Comparison of ENCODE assay signal across 22 cellular contexts in genomic region chr1:14825396-14825795, GRCh38.
DNase-seq lines count a peak whose midpoint lies in the region; ATAC-seq and TF ChIP-seq lines count a peak whose summit lies in the region.
"Had no signal": no experiment of that assay in that cellular context is flagged by ENCODE, and none has a peak within 500 bp of the region (broad histone marks: within the 10 kb centered on the region; RNA-seq: fewer than 3 reads in every experiment).

No MANE protein-coding gene starts in this region.

- H4K8ac ChIP-seq in mesenchymal stem cell (ENCODE audit: low read length) = peak overlapping the region; percentile 81

- peak overlapping the region in 1 of 2 experiments; percentile 93 for H3K4ac ChIP-seq in mesenchymal stem cell (ENCODE audit: low read depth in 1 of 2, low read length in 2 of 2)

- no peak overlapping the region for H2AFZ ChIP-seq in mesenchymal stem cell (ENCODE audit: low read depth, low read length)

- no peaks in the 10 kb centered on the region for H3K27me3 ChIP-seq in SJSA1 (replicated peaks)
- H3K27me3 ChIP-seq in mesenchymal stem cell (ENCODE audit: control insufficient read depth in 1 of 2, insufficient read depth in 1 of 2, low read length in 2 of 2) = no peaks in the 10 kb centered on the region
- no peaks in the 10 kb centered on the region for H3K27me3 ChIP-seq in vagina
- no peaks in the 10 kb centered on the region for H3K27me3 ChIP-seq in left lung

- H4K91ac ChIP-seq in mesenchymal stem cell (ENCODE audit: low read length) = peak overlapping the region; percentile 93

- WGBS in mesenchymal stem cell = 89% methylated on average over 7 of the region's 7 CpGs

- DNase-seq in SJSA1 (ENCODE audit: low read depth in 1 of 2, low spot score in 2 of 2) (no peak), mesenchymal stem cell (no peak), vagina (ENCODE audit: extremely low spot score in 2 of 2) (no peak), left lung (no peak), DMS153 (lab: John Stamatoyannopoulos, UW) (no peak)
- DNase-seq: C1 segment of cervical spinal cord; CD4-positive, alpha-beta memory T cell; COR-L47; DMS79; GDM1; NCI-H1048; NCI-H1417; NCI-H2081; NCI-H2227 treated with DMSO at 0.1 percent for 48 hours; NCI-H526 treated with DMSO at 0.1 percent for 48 hours; SHP77 had no signal

- peak overlapping the region; percentile 80 for H3K9ac ChIP-seq in mesenchymal stem cell (ENCODE audit: low read length)

- no peak overlapping the region for H2BK5ac ChIP-seq in mesenchymal stem cell (ENCODE audit: low read depth, low read length, poor library complexity, severe bottlenecking)

- H3K36me3 ChIP-seq in SJSA1 (no peaks in the 10 kb centered on the region), mesenchymal stem cell (ENCODE audit: control insufficient read depth in 1 of 2, insufficient read depth in 2 of 2, low read depth in 1 of 2, low read length in 2 of 2) (peaks cover 0 to under 1% of the 10 kb centered on the region in 2 experiments), vagina (no peaks in the 10 kb centered on the region), left lung (no peaks in the 10 kb centered on the region)

- no peak overlapping the region for H3K23ac ChIP-seq in mesenchymal stem cell (ENCODE audit: low read length in 2 of 2)

- no peak overlapping the region for H2BK15ac ChIP-seq in mesenchymal stem cell (ENCODE audit: low read depth, poor library complexity, severe bottlenecking)

- H3K14ac ChIP-seq in mesenchymal stem cell (ENCODE audit: low read length in 2 of 2) = peak overlapping the region in 1 of 2 experiments; percentile 82

- H3K9me3 ChIP-seq in SJSA1 (replicated peaks) = no peaks in the 10 kb centered on the region
- peaks cover 3% of the 10 kb centered on the region for H3K9me3 ChIP-seq in mesenchymal stem cell (ENCODE audit: control insufficient read depth, low read length)
- no peaks in the 10 kb centered on the region for H3K9me3 ChIP-seq in vagina
- no peaks in the 10 kb centered on the region for H3K9me3 ChIP-seq in left lung
- H3K9me3 ChIP-seq: A549 had no signal

- TF ChIP-seq CTCF in vagina (IDR thresholded peaks at IDR 0.05) (no peak), left lung (IDR thresholded peaks at IDR 0.05) (no peak)

- H2BK120ac ChIP-seq in mesenchymal stem cell (ENCODE audit: low read depth, low read length) = no peak overlapping the region

- H3K4me1 ChIP-seq in SJSA1 (replicated peaks) = peaks cover 50% of the 10 kb centered on the region
- no peaks in the 10 kb centered on the region for H3K4me1 ChIP-seq in mesenchymal stem cell (ENCODE audit: control insufficient read depth, insufficient read depth, low read depth, low read length)
- no peaks in the 10 kb centered on the region for H3K4me1 ChIP-seq in vagina
- H3K4me1 ChIP-seq in left lung = no peaks in the 10 kb centered on the region
- H3K4me1 ChIP-seq: A549 had no signal

- H3K79me1 ChIP-seq in mesenchymal stem cell (replicated peaks; ENCODE audit: low read length, poor library complexity, severe bottlenecking) = no peaks in the 10 kb centered on the region

- H2BK12ac ChIP-seq in mesenchymal stem cell (ENCODE audit: low read length in 2 of 2) = peak overlapping the region; percentile 99

- no peak for TF ChIP-seq POLR2A in vagina (IDR thresholded peaks at IDR 0.05)

- H3K27ac ChIP-seq in SJSA1 (peak overlapping the region; percentile 39), cingulate gyrus (ENCODE audit: low read depth, low read length) (peak overlapping the region; percentile 14), mesenchymal stem cell (ENCODE audit: low read length, poor library complexity, severe bottlenecking) (no peak overlapping the region), vagina (peak overlapping the region; percentile 77), left lung (no peak overlapping the region)
- H3K27ac ChIP-seq: A549, RWPE1 had no signal

- peak overlapping the region; percentile 86 to 96 for H3K18ac ChIP-seq in mesenchymal stem cell (ENCODE audit: low read depth in 1 of 2, low read length in 2 of 2)

- no peak for ATAC-seq in left lung
- ATAC-seq in GM18861 (IDR thresholded peaks at IDR 0.05; ENCODE audit: unreplicated experiment) = no peak
- ATAC-seq: A549, GM12878, HCT116 had no signal

- H3K4me2 ChIP-seq in mesenchymal stem cell (ENCODE audit: low read length, poor library complexity, severe bottlenecking) = no peak overlapping the region
- H3K4me2 ChIP-seq: A549 had no signal

- H2AK5ac ChIP-seq in mesenchymal stem cell (ENCODE audit: low read length, severe bottlenecking) = no peak overlapping the region

- intact Hi-C loops in vagina (cut with DNase I) = no loop called here
- intact Hi-C loops in left lung (cut with DNase I) = no loop called here

- no peak overlapping the region for H3K4me3 ChIP-seq in SJSA1
- peak overlapping the region in 1 of 2 experiments; percentile 28 for H3K4me3 ChIP-seq in mesenchymal stem cell (ENCODE audit: insufficient read depth in 1 of 2, low read depth in 1 of 2, low read length in 2 of 2)
- H3K4me3 ChIP-seq in vagina = no peak overlapping the region
- no peak overlapping the region for H3K4me3 ChIP-seq in left lung
- H3K4me3 ChIP-seq: A549, GM12878 had no signal

Comparison
In these comparisons a context has a peak if more than half of its experiments do, and no peak if none do; other contexts are left out.
1. H3K27ac ChIP-seq: peak in SJSA1 (single experiment), cingulate gyrus (single experiment) and vagina (single experiment); none in mesenchymal stem cell (single experiment) and left lung (0 of 2).